Comparison of ENCODE assay signal across 8 cellular contexts in genomic region chr3:170414202-170414663, GRCh38. TPM values are rescaled to one million over a fixed set of nuclear protein-coding genes. Genes with fewer than 3 reads are reported as not detected.
A peak's percentile ranks its signal among the peaks of the same experiment; 100 is the strongest.
DNase-seq lines count a peak whose midpoint lies in the region; ATAC-seq and TF ChIP-seq lines count a peak whose summit lies in the region.

No MANE protein-coding gene starts in this region.

- H3K18ac ChIP-seq in H9 (ENCODE audit: insufficient read length, low read depth, low read length) (no peak overlapping the region), mesendoderm (ENCODE audit: low read length) (no peak overlapping the region)

- H3K23me2 ChIP-seq in H9 (ENCODE audit: insufficient read length, low read depth, low read length, poor library complexity, severe bottlenecking), result peaks cover 7% of the 10 kb centered on the region

- H3K4ac ChIP-seq in H9 (ENCODE audit: low read depth, low read length) (no peak overlapping the region), mesendoderm (ENCODE audit: low read depth, low read length) (no peak overlapping the region)

- H3K4me2 ChIP-seq in H9 (ENCODE audit: insufficient read depth, insufficient read length, low read length), result no peak overlapping the region
- no peak overlapping the region for H3K4me2 ChIP-seq in mesendoderm (ENCODE audit: low read length)

- H4K8ac ChIP-seq in H9 (replicated peaks; ENCODE audit: insufficient read length, low read depth, low read length) (no peak overlapping the region), mesendoderm (ENCODE audit: low read depth, low read length) (no peak overlapping the region)

- intact Hi-C loops in dorsolateral prefrontal cortex (cut with DNase I), result loop anchor here (1.0 to 10.0 kb wide), 4 partner anchors 102 to 397 kb away; no protein-coding TSS in a partner anchor

- H3K9ac ChIP-seq in H9 (ENCODE audit: extremely low read depth, insufficient read length, low read length), result no peak overlapping the region
- H3K9ac ChIP-seq in mesendoderm (ENCODE audit: low read length), result no peak overlapping the region

- no peaks in the 10 kb centered on the region for H3K79me1 ChIP-seq in H9 (ENCODE audit: insufficient read depth, low read depth, low read length, poor library complexity, severe bottlenecking)
- no peaks in the 10 kb centered on the region for H3K79me1 ChIP-seq in mesendoderm (ENCODE audit: low read length)

- no peak overlapping the region for H3T11ph ChIP-seq in H9 (ENCODE audit: low read length)

- peak; percentile 97 for TF ChIP-seq CTCF in H9 (conservative IDR thresholded peaks at IDR 0.05)
- TF ChIP-seq CTCF in dorsolateral prefrontal cortex (IDR thresholded peaks at IDR 0.05 in 54 of 56, conservative IDR thresholded peaks at IDR 0.05 in 2 of 56; ENCODE audit: low read depth in 1 of 56, partially characterized antibody in 56 of 56), result peak in 55 of 56 donors; percentile 85 to 100 (median 96)
- TF ChIP-seq CTCF in type B pancreatic cell (conservative IDR thresholded peaks at IDR 0.05), result peak; percentile 95

- no peak for ATAC-seq in HG03354 (IDR thresholded peaks at IDR 0.05; ENCODE audit: poor library complexity, severe bottlenecking, unreplicated experiment)

- H3K4me1 Mint-ChIP-seq in H9 (peaks cover 5 to 13% of the 10 kb centered on the region in 2 experiments; a peak in 3 of 4 replicates), type B pancreatic cell (ENCODE audit: unreplicated experiment) (peaks cover 29% of the 10 kb centered on the region)
- H3K4me1 Mint-ChIP-seq in T-helper 2 cell treated with Interferon-gamma antibody and Interleukin-4, amounts not matched to agents 5 μg/mL and 100 μg/mL, for 36 hours (ENCODE audit: low read depth), result peaks cover 3% of the 10 kb centered on the region

- H2BK12ac ChIP-seq in H9 (ENCODE audit: insufficient read length, low read depth, low read length), result no peak overlapping the region

- H3K14ac ChIP-seq in H9 (ENCODE audit: insufficient read depth, low read length), result no peak overlapping the region

- H3K27ac ChIP-seq in H9 (ENCODE audit: insufficient read length, low read depth, low read length), result no peak overlapping the region
- peak overlapping the region in 38 of 59 donors; percentile 0 to 73 (median 48) for H3K27ac ChIP-seq in dorsolateral prefrontal cortex
- H3K27ac ChIP-seq in mesendoderm (ENCODE audit: low read depth, low read length), result no peak overlapping the region

- H2AK5ac ChIP-seq in H9 (ENCODE audit: insufficient read length, low read length) (no peak overlapping the region), mesendoderm (ENCODE audit: low read length) (no peak overlapping the region)

- H3K4me3 ChIP-seq in dorsolateral prefrontal cortex (no peak overlapping the region), mesendoderm (ENCODE audit: low read length) (no peak overlapping the region)

- H3K27ac Mint-ChIP-seq in H9 (no peak overlapping the region), type B pancreatic cell (no peak overlapping the region)
- no peak overlapping the region for H3K27ac Mint-ChIP-seq in T-helper 2 cell treated with Interferon-gamma antibody and Interleukin-4, amounts not matched to agents 5 μg/mL and 100 μg/mL, for 36 hours

- H2BK120ac ChIP-seq in H9 (ENCODE audit: low read depth, low read length, poor library complexity, severe bottlenecking) (no peak overlapping the region), mesendoderm (ENCODE audit: low read depth, low read length) (peak overlapping the region; percentile 46)

- H3K27me3 Mint-ChIP-seq in H9 (ENCODE audit: low read depth) (peaks cover 27% of the 10 kb centered on the region), type B pancreatic cell (peaks cover 20% of the 10 kb centered on the region)
- peaks cover 24% of the 10 kb centered on the region for H3K27me3 Mint-ChIP-seq in T-helper 2 cell treated with Interferon-gamma antibody and Interleukin-4, amounts not matched to agents 5 μg/mL and 100 μg/mL, for 36 hours (ENCODE audit: low read depth)

- no peaks in the 10 kb centered on the region for H3K36me3 ChIP-seq in mesendoderm (ENCODE audit: control insufficient read depth, insufficient read depth, low read length)

- H3K56ac ChIP-seq in H9 (ENCODE audit: insufficient read length, low read depth, low read length) (no peak overlapping the region), mesendoderm (ENCODE audit: low read length) (no peak overlapping the region)

- no peak overlapping the region for H4K91ac ChIP-seq in H9 (ENCODE audit: insufficient read length, low read depth, low read length)

- H3K9me3 ChIP-seq in H9 (ENCODE audit: control insufficient read depth, low read depth, low read length), result no peaks in the 10 kb centered on the region

- H3K9me3 Mint-ChIP-seq in H9, result no peaks in the 10 kb centered on the region
- no peaks in the 10 kb centered on the region for H3K9me3 Mint-ChIP-seq in T-helper 2 cell treated with Interferon-gamma antibody and Interleukin-4, amounts not matched to agents 5 μg/mL and 100 μg/mL, for 36 hours
- H3K9me3 Mint-ChIP-seq in type B pancreatic cell, result peaks cover 6% of the 10 kb centered on the region

- H4K20me1 ChIP-seq in H9 (ENCODE audit: control insufficient read depth, insufficient read depth, insufficient read length), result no peaks in the 10 kb centered on the region

- no peaks in the 10 kb centered on the region for H3K36me3 Mint-ChIP-seq in H9 (ENCODE audit: insufficient read depth in 1 of 3, low read depth in 3 of 3)
- H3K36me3 Mint-ChIP-seq in T-helper 2 cell treated with Interferon-gamma antibody and Interleukin-4, amounts not matched to agents 5 μg/mL and 100 μg/mL, for 36 hours (ENCODE audit: low read depth), result peaks cover 3% of the 10 kb centered on the region
- H3K36me3 Mint-ChIP-seq in type B pancreatic cell, result peaks cover 3% of the 10 kb centered on the region

- H3K27me3 ChIP-seq in H9 (ENCODE audit: insufficient read depth, low read length) (peaks cover 13% of the 10 kb centered on the region; the same call in 1 of the 2 replicates), dorsolateral prefrontal cortex (peaks cover 0 to 21% (median 3%) of the 10 kb centered on the region in 45 donors), mesendoderm (ENCODE audit: insufficient read depth, low read length, poor library complexity) (no peaks in the 10 kb centered on the region)

- no peak overlapping the region for H3K23ac ChIP-seq in H9 (ENCODE audit: insufficient read length, low read depth, low read length)
- H3K23ac ChIP-seq in mesendoderm (ENCODE audit: low read length), result no peak overlapping the region

- no peak overlapping the region for H2AFZ ChIP-seq in H9 (ENCODE audit: low read length)

- no peak overlapping the region for H4K5ac ChIP-seq in H9 (ENCODE audit: insufficient read length, low read depth, low read length)
- no peak overlapping the region for H4K5ac ChIP-seq in mesendoderm (ENCODE audit: low read length)

- DNase-seq in ELF-1 (ENCODE audit: low read depth, low spot score) (peak; percentile 59), H9 (no peak), NCI-H2029 (lab: John Stamatoyannopoulos, UW) (peak; percentile 49), dorsolateral prefrontal cortex (peak in 2 of 10 donors; percentile 31 to 63), mesendoderm (peak; percentile 82), type B pancreatic cell (ENCODE audit: extremely low spot score, unreplicated experiment) (no peak)
- peak; percentile 23 for DNase-seq in T-helper 2 cell treated with Interferon-gamma antibody and Interleukin-4, amounts not matched to agents 5 μg/mL and 100 μg/mL, for 36 hours (ENCODE audit: low spot score)

- no peak overlapping the region for H3K4me3 Mint-ChIP-seq in H9
- no peak overlapping the region for H3K4me3 Mint-ChIP-seq in T-helper 2 cell treated with Interferon-gamma antibody and Interleukin-4, amounts not matched to agents 5 μg/mL and 100 μg/mL, for 36 hours
- peak overlapping the region; percentile 5 for H3K4me3 Mint-ChIP-seq in type B pancreatic cell

- H2BK15ac ChIP-seq in H9 (ENCODE audit: low read depth, low read length) (no peak overlapping the region), mesendoderm (replicated peaks; ENCODE audit: low read depth) (no peak overlapping the region)

- H2BK5ac ChIP-seq in H9 (ENCODE audit: insufficient read length, low read length), result no peak overlapping the region
- H2BK5ac ChIP-seq in mesendoderm (ENCODE audit: low read length), result no peak overlapping the region

- no CpG with 5 or more reads among the region's 5 CpGs for WGBS in H9 (ENCODE audit: extremely low coverage, insufficient read length, low lambda C conversion rate)
- WGBS in mesendoderm (ENCODE audit: extremely low coverage, insufficient coverage, low lambda C conversion rate), result no CpG with 5 or more reads among the region's 5 CpGs

- no peak overlapping the region for H2BK20ac ChIP-seq in H9 (ENCODE audit: low read depth, low read length, poor library complexity, severe bottlenecking)

- H3K4me1 ChIP-seq in H9 (ENCODE audit: insufficient read depth, low read length) (0 out of 2 replicates have a peak, but pooled peaks cover 3% of the 10 kb centered on the region), mesendoderm (ENCODE audit: control insufficient read depth, low read depth, low read length) (peaks cover 10% of the 10 kb centered on the region)

- H3K79me2 ChIP-seq in H9 (ENCODE audit: insufficient read depth, low read length) (no peaks in the 10 kb centered on the region), mesendoderm (ENCODE audit: control insufficient read depth, insufficient read depth, low read length) (no peaks in the 10 kb centered on the region)

RNA-seq across cellular contexts. Expression of gene CLDN11, which starts 4.4 kb away (rescaled TPM):
- total RNA-seq in H9 (2021) (1.7 and 2.4 TPM in 2 replicates), dorsolateral prefrontal cortex (1,000 to 10,000 TPM in 1 of 120 experiments, 100 to 1,000 TPM in 95, 10 to 100 TPM in 24; 24.4 to 1,165 (median 178) TPM), type B pancreatic cell (ENCODE audit: low replicate concordance) (4.7 and 86.8 TPM in 2 replicates)
- polyA plus RNA-seq in mesendoderm (2013, experiment 1 of 2), result 26.2 TPM
- 25.3 TPM for polyA plus RNA-seq in mesendoderm (2013, experiment 2 of 2)

RNA-seq across cellular contexts. Expression of gene SKIL, which starts 56.7 kb away (rescaled TPM):
- total RNA-seq in H9 (2021), result 170 TPM in 2 replicates
- total RNA-seq in dorsolateral prefrontal cortex, result 10 to 100 TPM; 30.8 to 77.5 (median 52.6) TPM
- 68.6 TPM for polyA plus RNA-seq in mesendoderm (2013, experiment 1 of 2)
- polyA plus RNA-seq in mesendoderm (2013, experiment 2 of 2), result 69.3 TPM
- 28.1 and 35.7 TPM in 2 replicates for total RNA-seq in type B pancreatic cell (ENCODE audit: low replicate concordance)

Comparison
In these comparisons a context has a peak if more than half of its experiments do, and no peak if none do; other contexts are left out.
1. DNase-seq: peak in ELF-1 (single experiment), NCI-H2029 (single experiment), T-helper 2 cell treated with Interferon-gamma antibody and Interleukin-4, amounts not matched to agents 5 μg/mL and 100 μg/mL, for 36 hours (single experiment) and mesendoderm (single experiment); none in H9 (single experiment) and type B pancreatic cell (single experiment).
2. H3K27ac ChIP-seq: peak in dorsolateral prefrontal cortex (38 of 59); none in H9 (single experiment) and mesendoderm (single experiment).
3. Peak in every context shown above with its lines, with median percentiles within 50 percentile points of each other: CTCF ChIP-seq.